In the genomic region with DNA sequence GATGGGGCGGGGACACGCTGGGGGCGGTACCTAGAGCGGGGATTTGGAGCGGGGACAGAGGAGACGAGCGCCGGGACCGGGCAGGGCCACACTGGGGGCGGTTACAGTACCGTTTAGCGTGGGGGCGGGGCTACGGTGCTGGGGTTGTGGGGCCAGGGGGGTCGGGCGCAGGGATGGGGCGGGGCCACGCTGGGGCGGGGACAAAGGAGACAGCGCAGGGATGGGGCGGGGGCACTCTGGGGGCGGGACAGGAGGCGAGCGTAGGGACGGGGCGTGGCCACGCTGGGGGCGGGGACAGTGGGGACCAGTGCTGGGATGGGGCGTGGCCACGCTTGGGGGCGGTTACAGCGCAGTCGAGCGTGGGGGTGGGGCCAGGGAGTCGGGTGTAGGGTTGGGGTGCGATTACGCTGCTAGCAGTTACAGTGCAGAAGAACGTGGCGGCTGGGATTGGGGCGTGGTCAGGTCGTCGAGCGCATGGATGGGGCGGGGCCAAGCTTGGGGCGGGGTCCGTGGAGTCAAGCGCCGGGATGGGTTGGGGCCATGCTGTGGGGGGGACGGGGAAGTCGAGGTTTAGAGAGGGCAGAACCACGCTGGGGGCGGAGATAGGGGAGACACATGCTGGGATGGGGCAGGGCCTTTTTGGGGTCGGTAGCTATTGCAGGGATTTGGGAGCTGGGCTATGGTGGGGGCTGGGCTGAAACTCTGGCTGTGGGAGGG, we compare ENCODE assay signal across 1 cellular context.
TF ChIP-seq lines count a peak whose summit lies in the region.

No MANE protein-coding gene starts in this region.

TF ChIP-seq in K562, 482 proteins besides CTCF, POLR2A, EP300 and RAD21 (continued from another document and continues in another):
- TF ChIP-seq, protein P1, sequence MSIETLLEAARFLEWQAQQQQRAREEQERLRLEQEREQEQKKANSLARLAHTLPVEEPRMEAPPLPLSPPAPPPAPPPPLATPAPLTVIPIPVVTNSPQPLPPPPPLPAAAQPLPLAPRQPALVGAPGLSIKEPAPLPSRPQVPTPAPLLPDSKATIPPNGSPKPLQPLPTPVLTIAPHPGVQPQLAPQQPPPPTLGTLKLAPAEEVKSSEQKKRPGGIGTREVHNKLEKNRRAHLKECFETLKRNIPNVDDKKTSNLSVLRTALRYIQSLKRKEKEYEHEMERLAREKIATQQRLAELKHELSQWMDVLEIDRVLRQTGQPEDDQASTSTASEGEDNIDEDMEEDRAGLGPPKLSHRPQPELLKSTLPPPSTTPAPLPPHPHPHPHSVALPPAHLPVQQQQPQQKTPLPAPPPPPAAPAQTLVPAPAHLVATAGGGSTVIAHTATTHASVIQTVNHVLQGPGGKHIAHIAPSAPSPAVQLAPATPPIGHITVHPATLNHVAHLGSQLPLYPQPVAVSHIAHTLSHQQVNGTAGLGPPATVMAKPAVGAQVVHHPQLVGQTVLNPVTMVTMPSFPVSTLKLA (conservative IDR thresholded peaks at IDR 0.05): peak; percentile 61 to 74
- no peak for TF ChIP-seq BRD4 (IDR thresholded peaks at IDR 0.05)
- TF ChIP-seq ZEB2 (IDR thresholded peaks at IDR 0.05): no peak
- no peak for TF ChIP-seq ZC3H8 (IDR thresholded peaks at IDR 0.05)
- TF ChIP-seq, protein P2, sequence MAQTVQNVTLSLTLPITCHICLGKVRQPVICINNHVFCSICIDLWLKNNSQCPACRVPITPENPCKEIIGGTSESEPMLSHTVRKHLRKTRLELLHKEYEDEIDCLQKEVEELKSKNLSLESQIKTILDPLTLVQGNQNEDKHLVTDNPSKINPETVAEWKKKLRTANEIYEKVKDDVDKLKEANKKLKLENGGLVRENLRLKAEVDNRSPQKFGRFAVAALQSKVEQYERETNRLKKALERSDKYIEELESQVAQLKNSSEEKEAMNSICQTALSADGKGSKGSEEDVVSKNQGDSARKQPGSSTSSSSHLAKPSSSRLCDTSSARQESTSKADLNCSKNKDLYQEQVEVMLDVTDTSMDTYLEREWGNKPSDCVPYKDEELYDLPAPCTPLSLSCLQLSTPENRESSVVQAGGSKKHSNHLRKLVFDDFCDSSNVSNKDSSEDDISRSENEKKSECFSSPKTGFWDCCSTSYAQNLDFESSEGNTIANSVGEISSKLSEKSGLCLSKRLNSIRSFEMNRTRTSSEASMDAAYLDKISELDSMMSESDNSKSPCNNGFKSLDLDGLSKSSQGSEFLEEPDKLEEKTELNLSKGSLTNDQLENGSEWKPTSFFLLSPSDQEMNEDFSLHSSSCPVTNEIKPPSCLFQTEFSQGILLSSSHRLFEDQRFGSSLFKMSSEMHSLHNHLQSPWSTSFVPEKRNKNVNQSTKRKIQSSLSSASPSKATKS (CRISPR knock-in tag; IDR thresholded peaks at IDR 0.05): no peak
- TF ChIP-seq SNRNP70 (optimal IDR thresholded peaks at IDR 0.05; ENCODE audit: low read depth, low read length): no peak
- TF ChIP-seq ZBTB7A (IDR thresholded peaks at IDR 0.05; ENCODE audit: borderline replicate concordance, control insufficient read depth, low read depth, low read length): peak; percentile 26; the same call in 1 of the 2 replicates
- no peak for TF ChIP-seq ARID2 (IDR thresholded peaks at IDR 0.05)
- no peak for TF ChIP-seq MCM3 (IDR thresholded peaks at IDR 0.05)
- TF ChIP-seq SMAD4 (CRISPR knock-in tag; conservative IDR thresholded peaks at IDR 0.05): no peak
- TF ChIP-seq STAT6 (CRISPR knock-in tag; IDR thresholded peaks at IDR 0.05): no peak
- no peak for TF ChIP-seq TFE3 (CRISPR knock-in tag; IDR thresholded peaks at IDR 0.05)
- no peak for TF ChIP-seq ZNF224 (CRISPR knock-in tag; IDR thresholded peaks at IDR 0.05)
- no peak for TF ChIP-seq ZNF24 (IDR thresholded peaks at IDR 0.05)
- no peak for TF ChIP-seq ZSCAN32 (CRISPR knock-in tag; IDR thresholded peaks at IDR 0.05)
- no peak for TF ChIP-seq KHSRP (IDR thresholded peaks at IDR 0.05)
- TF ChIP-seq, protein P3, sequence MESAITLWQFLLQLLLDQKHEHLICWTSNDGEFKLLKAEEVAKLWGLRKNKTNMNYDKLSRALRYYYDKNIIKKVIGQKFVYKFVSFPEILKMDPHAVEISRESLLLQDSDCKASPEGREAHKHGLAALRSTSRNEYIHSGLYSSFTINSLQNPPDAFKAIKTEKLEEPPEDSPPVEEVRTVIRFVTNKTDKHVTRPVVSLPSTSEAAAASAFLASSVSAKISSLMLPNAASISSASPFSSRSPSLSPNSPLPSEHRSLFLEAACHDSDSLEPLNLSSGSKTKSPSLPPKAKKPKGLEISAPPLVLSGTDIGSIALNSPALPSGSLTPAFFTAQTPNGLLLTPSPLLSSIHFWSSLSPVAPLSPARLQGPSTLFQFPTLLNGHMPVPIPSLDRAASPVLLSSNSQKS (CRISPR knock-in tag; IDR thresholded peaks at IDR 0.05): no peak
- TF ChIP-seq ATF7 (IDR thresholded peaks at IDR 0.05): no peak
- no peak for TF ChIP-seq FOSL1 (tag; conservative IDR thresholded peaks at IDR 0.05)
- TF ChIP-seq SP1 (CRISPR knock-in tag; IDR thresholded peaks at IDR 0.05): no peak; the same call in 1 of the 2 replicates
- 0 out of 4 replicates have a peak, but pooled peaks of 1 of the 2 experiments have one; percentile 17 for TF ChIP-seq MAZ (CRISPR knock-in tag; conservative IDR thresholded peaks at IDR 0.05 in 1 of 2, IDR thresholded peaks at IDR 0.05 in 1 of 2)
- TF ChIP-seq MBD1 (CRISPR knock-in tag; IDR thresholded peaks at IDR 0.05): no peak
- no peak for TF ChIP-seq ZKSCAN3 (CRISPR knock-in tag; IDR thresholded peaks at IDR 0.05)
- peak; percentile 45 for TF ChIP-seq CCNT2 (IDR thresholded peaks at IDR 0.05; ENCODE audit: borderline replicate concordance, extremely low read depth, insufficient read length, low read depth, low read length)
- peak; percentile 42; the same call in 1 of the 2 replicates for TF ChIP-seq CREB1 (IDR thresholded peaks at IDR 0.05)
- no peak for TF ChIP-seq CREB1 (CRISPR knock-in tag; IDR thresholded peaks at IDR 0.05)
- TF ChIP-seq, protein P4, sequence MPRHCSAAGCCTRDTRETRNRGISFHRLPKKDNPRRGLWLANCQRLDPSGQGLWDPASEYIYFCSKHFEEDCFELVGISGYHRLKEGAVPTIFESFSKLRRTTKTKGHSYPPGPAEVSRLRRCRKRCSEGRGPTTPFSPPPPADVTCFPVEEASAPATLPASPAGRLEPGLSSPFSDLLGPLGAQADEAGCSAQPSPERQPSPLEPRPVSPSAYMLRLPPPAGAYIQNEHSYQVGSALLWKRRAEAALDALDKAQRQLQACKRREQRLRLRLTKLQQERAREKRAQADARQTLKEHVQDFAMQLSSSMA (CRISPR knock-in tag; IDR thresholded peaks at IDR 0.05): no peak
- no peak for TF ChIP-seq ZNF253 (CRISPR knock-in tag; conservative IDR thresholded peaks at IDR 0.05)
- no peak for TF ChIP-seq NFE2L1 (tag; IDR thresholded peaks at IDR 0.05; ENCODE audit: borderline replicate concordance, low read depth)
- TF ChIP-seq KDM2B (CRISPR knock-in tag; IDR thresholded peaks at IDR 0.05): no peak
- TF ChIP-seq DPF2 (IDR thresholded peaks at IDR 0.05): peak; percentile 29; the same call in 1 of the 2 replicates
- TF ChIP-seq MAFF (IDR thresholded peaks at IDR 0.05; ENCODE audit: low read length): no peak
- TF ChIP-seq, protein P5, sequence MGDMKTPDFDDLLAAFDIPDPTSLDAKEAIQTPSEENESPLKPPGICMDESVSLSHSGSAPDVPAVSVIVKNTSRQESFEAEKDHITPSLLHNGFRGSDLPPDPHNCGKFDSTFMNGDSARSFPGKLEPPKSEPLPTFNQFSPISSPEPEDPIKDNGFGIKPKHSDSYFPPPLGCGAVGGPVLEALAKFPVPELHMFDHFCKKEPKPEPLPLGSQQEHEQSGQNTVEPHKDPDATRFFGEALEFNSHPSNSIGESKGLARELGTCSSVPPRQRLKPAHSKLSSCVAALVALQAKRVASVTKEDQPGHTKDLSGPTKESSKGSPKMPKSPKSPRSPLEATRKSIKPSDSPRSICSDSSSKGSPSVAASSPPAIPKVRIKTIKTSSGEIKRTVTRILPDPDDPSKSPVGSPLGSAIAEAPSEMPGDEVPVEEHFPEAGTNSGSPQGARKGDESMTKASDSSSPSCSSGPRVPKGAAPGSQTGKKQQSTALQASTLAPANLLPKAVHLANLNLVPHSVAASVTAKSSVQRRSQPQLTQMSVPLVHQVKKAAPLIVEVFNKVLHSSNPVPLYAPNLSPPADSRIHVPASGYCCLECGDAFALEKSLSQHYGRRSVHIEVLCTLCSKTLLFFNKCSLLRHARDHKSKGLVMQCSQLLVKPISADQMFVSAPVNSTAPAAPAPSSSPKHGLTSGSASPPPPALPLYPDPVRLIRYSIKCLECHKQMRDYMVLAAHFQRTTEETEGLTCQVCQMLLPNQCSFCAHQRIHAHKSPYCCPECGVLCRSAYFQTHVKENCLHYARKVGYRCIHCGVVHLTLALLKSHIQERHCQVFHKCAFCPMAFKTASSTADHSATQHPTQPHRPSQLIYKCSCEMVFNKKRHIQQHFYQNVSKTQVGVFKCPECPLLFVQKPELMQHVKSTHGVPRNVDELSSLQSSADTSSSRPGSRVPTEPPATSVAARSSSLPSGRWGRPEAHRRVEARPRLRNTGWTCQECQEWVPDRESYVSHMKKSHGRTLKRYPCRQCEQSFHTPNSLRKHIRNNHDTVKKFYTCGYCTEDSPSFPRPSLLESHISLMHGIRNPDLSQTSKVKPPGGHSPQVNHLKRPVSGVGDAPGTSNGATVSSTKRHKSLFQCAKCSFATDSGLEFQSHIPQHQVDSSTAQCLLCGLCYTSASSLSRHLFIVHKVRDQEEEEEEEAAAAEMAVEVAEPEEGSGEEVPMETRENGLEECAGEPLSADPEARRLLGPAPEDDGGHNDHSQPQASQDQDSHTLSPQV (IDR thresholded peaks at IDR 0.05): no peak
- TF ChIP-seq SMAD1 (IDR thresholded peaks at IDR 0.05; ENCODE audit: low read depth, low read length, partially characterized antibody): no peak
- TF ChIP-seq ZNF79 (CRISPR knock-in tag; IDR thresholded peaks at IDR 0.05; ENCODE audit: low read depth): no peak
- TF ChIP-seq POLR2AphosphoS5 (IDR thresholded peaks at IDR 0.05; ENCODE audit: control insufficient read depth, insufficient read depth, low read depth, low read length): 0 out of 2 replicates have a peak, but pooled peaks have one; percentile 11
- no peak for TF ChIP-seq ID3 (CRISPR knock-in tag; IDR thresholded peaks at IDR 0.05)
- no peak for TF ChIP-seq ID3 (tag; IDR thresholded peaks at IDR 0.05)
- TF ChIP-seq, protein P6, sequence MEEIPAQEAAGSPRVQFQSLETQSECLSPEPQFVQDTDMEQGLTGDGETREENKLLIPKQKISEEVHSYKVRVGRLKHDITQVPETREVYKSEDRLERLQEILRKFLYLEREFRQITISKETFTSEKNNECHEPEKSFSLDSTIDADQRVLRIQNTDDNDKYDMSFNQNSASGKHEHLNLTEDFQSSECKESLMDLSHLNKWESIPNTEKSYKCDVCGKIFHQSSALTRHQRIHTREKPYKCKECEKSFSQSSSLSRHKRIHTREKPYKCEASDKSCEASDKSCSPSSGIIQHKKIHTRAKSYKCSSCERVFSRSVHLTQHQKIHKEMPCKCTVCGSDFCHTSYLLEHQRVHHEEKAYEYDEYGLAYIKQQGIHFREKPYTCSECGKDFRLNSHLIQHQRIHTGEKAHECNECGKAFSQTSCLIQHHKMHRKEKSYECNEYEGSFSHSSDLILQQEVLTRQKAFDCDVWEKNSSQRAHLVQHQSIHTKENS (CRISPR knock-in tag; IDR thresholded peaks at IDR 0.05): no peak
- 0 out of 2 replicates have a peak, but pooled peaks have one; percentile 39 for TF ChIP-seq SUPT5H (IDR thresholded peaks at IDR 0.05)
- TF ChIP-seq TRIM24 (IDR thresholded peaks at IDR 0.05): 0 out of 4 replicates have a peak, but pooled peaks of 1 of the 2 experiments have one; percentile 34
